9 cellular contexts compared by ENCODE assay signal in the genomic region with DNA sequence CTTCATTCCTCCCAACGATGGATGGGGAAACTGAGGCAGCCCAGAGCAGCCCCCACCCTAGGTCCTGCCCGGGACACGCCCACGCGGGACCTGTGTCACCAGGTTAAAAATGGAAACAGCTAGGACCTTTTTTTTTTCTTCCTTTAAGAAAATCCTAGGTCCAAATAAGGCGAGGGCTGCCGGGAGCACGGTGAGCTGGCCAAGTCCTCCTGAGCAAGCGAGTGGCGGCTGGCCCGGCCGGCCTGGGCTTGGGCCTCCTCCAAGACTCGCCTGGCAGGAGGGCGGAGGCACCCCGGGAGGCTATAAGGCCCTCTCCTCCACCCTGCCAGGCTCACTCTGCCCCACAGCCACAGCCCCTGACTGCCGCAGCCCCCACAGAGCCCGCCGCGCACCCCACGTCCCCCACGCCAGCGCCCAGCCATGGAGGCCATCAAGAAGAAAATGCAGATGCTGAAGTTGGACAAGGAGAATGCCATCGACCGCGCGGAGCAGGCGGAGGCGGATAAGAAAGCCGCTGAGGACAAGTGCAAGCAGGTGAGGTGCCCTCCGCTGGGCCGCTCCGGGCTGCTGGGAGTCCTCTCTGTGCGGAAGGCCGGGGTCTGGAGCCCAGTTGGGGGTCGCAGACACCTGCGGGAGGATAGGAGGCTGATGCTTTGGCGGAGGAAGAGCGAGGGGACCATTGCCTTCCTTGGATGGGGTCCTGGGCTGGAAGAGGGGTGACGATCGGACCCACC. TPM values are rescaled to one million over a fixed set of nuclear protein-coding genes. Genes with fewer than 3 reads are reported as not detected.
A peak's percentile ranks its signal among the peaks of the same experiment; 100 is the strongest.
DNase-seq lines count a peak whose midpoint lies in the region; ATAC-seq and TF ChIP-seq lines count a peak whose summit lies in the region.
"Had no signal": no experiment of that assay in that cellular context is flagged by ENCODE, and none has a peak within 500 bp of the region (broad histone marks: within the 10 kb centered on the region; RNA-seq: fewer than 3 reads in every experiment).

No MANE protein-coding gene starts in this region.

- no peak for TF ChIP-seq CTCF in SK-N-SH (IDR thresholded peaks at IDR 0.05)
- TF ChIP-seq CTCF in lower leg skin (IDR thresholded peaks at IDR 0.05): no peak
- TF ChIP-seq CTCF in vagina (IDR thresholded peaks at IDR 0.05): no peak
- TF ChIP-seq CTCF in MM.1S (IDR thresholded peaks at IDR 0.05; ENCODE audit: low read length): no peak

- POLR2A ChIA-PET in SK-N-SH (lab: Yijun Ruan, JAX): interaction anchor here (0.5 to 0.6 kb wide), 2 partner anchors 29 to 467 kb away, joined by 3 to 4 read pairs; no protein-coding TSS in a partner anchor

- no peaks in the 10 kb centered on the region for H3K27me3 ChIP-seq in SK-N-SH (ENCODE audit: insufficient read depth)
- no peaks in the 10 kb centered on the region for H3K27me3 ChIP-seq in vagina
- H3K27me3 ChIP-seq in MM.1S (replicated peaks; ENCODE audit: insufficient read depth, low read length): no peaks in the 10 kb centered on the region

- H3K4me2 ChIP-seq in SK-N-SH (no peak overlapping the region), MM.1S (ENCODE audit: low read depth, low read length) (no peak overlapping the region)

- no peaks in the 10 kb centered on the region; a peak in 1 of 4 replicates for H3K4me1 ChIP-seq in SK-N-SH (ENCODE audit: control insufficient read depth in 1 of 2, insufficient read depth in 2 of 2, low read depth in 1 of 2, low read length in 1 of 2)
- H3K4me1 ChIP-seq in vagina: peaks cover 62% of the 10 kb centered on the region
- H3K4me1 ChIP-seq in MM.1S (ENCODE audit: low read length): peaks cover 22% of the 10 kb centered on the region

- no peak overlapping the region for H3K4me3 ChIP-seq in SK-N-SH (ENCODE audit: low read depth in 2 of 2, low read length in 1 of 2)
- peak overlapping the region; percentile 28 for H3K4me3 ChIP-seq in lower leg skin (ENCODE audit: low read depth, poor library complexity, severe bottlenecking)
- peak overlapping the region; percentile 47 to 69 for H3K4me3 ChIP-seq in vagina
- H3K4me3 ChIP-seq in MM.1S (ENCODE audit: low read length): no peak overlapping the region

- H3K9me2 ChIP-seq in SK-N-SH (no peaks in the 10 kb centered on the region), MM.1S (replicated peaks; ENCODE audit: insufficient read depth, low read length) (no peaks in the 10 kb centered on the region)

- DNase-seq in SK-N-SH: no peak
- DNase-seq in cerebellar cortex (ENCODE audit: low spot score): peak; percentile 80
- peak in 1 of 2 donors; percentile 94 for DNase-seq in lower leg skin (ENCODE audit: low spot score in 2 of 2)
- DNase-seq in vagina (ENCODE audit: extremely low spot score in 2 of 2): no peak
- no peak for DNase-seq in MM.1S
- DNase-seq: NCI-H1105 treated with DMSO at 0.1 percent for 48 hours had no signal

- no peaks in the 10 kb centered on the region for H3K9me3 ChIP-seq in SK-N-SH
- H3K9me3 ChIP-seq in vagina: no peaks in the 10 kb centered on the region
- H3K9me3 ChIP-seq in MM.1S (replicated peaks; ENCODE audit: insufficient read depth, low read length): no peaks in the 10 kb centered on the region

- H3K79me2 ChIP-seq in SK-N-SH (ENCODE audit: insufficient read depth) (no peaks in the 10 kb centered on the region), MM.1S (ENCODE audit: low read length) (no peaks in the 10 kb centered on the region)

- TF ChIP-seq RAD21 in SK-N-SH (IDR thresholded peaks at IDR 0.05; ENCODE audit: low read length): no peak

- no peaks in the 10 kb centered on the region for H4K20me1 ChIP-seq in SK-N-SH (ENCODE audit: insufficient read depth)
- H4K20me1 ChIP-seq in MM.1S (ENCODE audit: insufficient read depth, low read length): no peaks in the 10 kb centered on the region

- H3F3A ChIP-seq in SK-N-SH (replicated peaks; ENCODE audit: insufficient read depth) (no peaks in the 10 kb centered on the region), MM.1S (ENCODE audit: insufficient read depth, low read length) (peaks cover 10% of the 10 kb centered on the region)

- CTCF ChIA-PET in SK-N-SH (lab: Yijun Ruan, JAX): interaction anchor here (2.1 to 5.1 kb wide), 2 partner anchors 26 to 43 kb away, joined by 11 to 22 read pairs; a partner anchor contains a TSS

- H3K27ac ChIP-seq in SK-N-SH (ENCODE audit: low read depth in 2 of 2, low read length in 1 of 2) (no peak overlapping the region), vagina (peak overlapping the region; percentile 89), MM.1S (ENCODE audit: low read length) (no peak overlapping the region)

- no peak for TF ChIP-seq EP300 in SK-N-SH (IDR thresholded peaks at IDR 0.05; ENCODE audit: borderline replicate concordance in 1 of 2, low read depth in 1 of 2, low read length in 1 of 2)

- ATAC-seq in SK-N-SH treated with all-trans-retinoic acid at 6 μM for 48 hours: peak; percentile 49; the same call in 2 of the 3 replicates
- no peak for ATAC-seq in GM18511 (IDR thresholded peaks at IDR 0.05; ENCODE audit: unreplicated experiment)
- no peak for ATAC-seq in HG02938 (IDR thresholded peaks at IDR 0.05; ENCODE audit: unreplicated experiment)

- 83% methylated on average over 39 of the region's 40 CpGs for WGBS in SK-N-SH (ENCODE audit: low lambda C conversion rate)
- 35 to 56% methylated on average over 36 to 39 of the region's 40 CpGs for WGBS in lower leg skin, 2 donors

- TF ChIP-seq POLR2A in lower leg skin (IDR thresholded peaks at IDR 0.05) (no peak), vagina (IDR thresholded peaks at IDR 0.05) (peak in 1 of 2 donors; percentile 53)

- H3K9ac ChIP-seq in SK-N-SH: no peak overlapping the region
- no peak overlapping the region for H3K9ac ChIP-seq in MM.1S (ENCODE audit: low read length)

- H3K36me3 ChIP-seq in SK-N-SH (replicated peaks in 1 of 2; ENCODE audit: control insufficient read depth in 1 of 2, insufficient read depth in 2 of 2, low read length in 1 of 2): no peaks in the 10 kb centered on the region
- no peaks in the 10 kb centered on the region for H3K36me3 ChIP-seq in vagina
- H3K36me3 ChIP-seq in MM.1S (replicated peaks; ENCODE audit: insufficient read depth, low read length): no peaks in the 10 kb centered on the region

- H2AFZ ChIP-seq in SK-N-SH (ENCODE audit: low read depth) (no peak overlapping the region), MM.1S (ENCODE audit: low read length) (no peak overlapping the region)

- intact Hi-C loops in lower leg skin (cut with DNase I; ENCODE audit: low total_unique reads): no loop called here
- intact Hi-C loops in vagina (cut with DNase I): no loop called here

TF ChIP-seq in SK-N-SH treated with all-trans-retinoic acid at 6 μM for 48 hours, 23 proteins besides CTCF, POLR2A, EP300 and RAD21 (continues in another document):
- TF ChIP-seq CSDC2 (CRISPR knock-in tag; IDR thresholded peaks at IDR 0.05) (no peak), ZFP30 (CRISPR knock-in tag; IDR thresholded peaks at IDR 0.05) (no peak), TCF4 (CRISPR knock-in tag; IDR thresholded peaks at IDR 0.05; ENCODE audit: borderline replicate concordance) (no peak), BACH2 (CRISPR knock-in tag; IDR thresholded peaks at IDR 0.05; ENCODE audit: borderline replicate concordance) (no peak), TOX (CRISPR knock-in tag; IDR thresholded peaks at IDR 0.05; ENCODE audit: borderline replicate concordance) (no peak), SNAI2 (CRISPR knock-in tag; IDR thresholded peaks at IDR 0.05) (no peak)
- TF ChIP-seq, protein P1, sequence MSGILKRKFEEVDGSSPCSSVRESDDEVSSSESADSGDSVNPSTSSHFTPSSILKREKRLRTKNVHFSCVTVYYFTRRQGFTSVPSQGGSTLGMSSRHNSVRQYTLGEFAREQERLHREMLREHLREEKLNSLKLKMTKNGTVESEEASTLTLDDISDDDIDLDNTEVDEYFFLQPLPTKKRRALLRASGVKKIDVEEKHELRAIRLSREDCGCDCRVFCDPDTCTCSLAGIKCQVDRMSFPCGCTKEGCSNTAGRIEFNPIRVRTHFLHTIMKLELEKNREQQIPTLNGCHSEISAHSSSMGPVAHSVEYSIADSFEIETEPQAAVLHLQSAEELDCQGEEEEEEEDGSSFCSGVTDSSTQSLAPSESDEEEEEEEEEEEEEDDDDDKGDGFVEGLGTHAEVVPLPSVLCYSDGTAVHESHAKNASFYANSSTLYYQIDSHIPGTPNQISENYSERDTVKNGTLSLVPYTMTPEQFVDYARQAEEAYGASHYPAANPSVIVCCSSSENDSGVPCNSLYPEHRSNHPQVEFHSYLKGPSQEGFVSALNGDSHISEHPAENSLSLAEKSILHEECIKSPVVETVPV (CRISPR knock-in tag; IDR thresholded peaks at IDR 0.05): no peak

TF ChIP-seq in SK-N-SH, 30 proteins besides CTCF, POLR2A, EP300 and RAD21 (continues in another document):
- TF ChIP-seq NRF1 (IDR thresholded peaks at IDR 0.05; ENCODE audit: low read depth, low read length) (no peak), ELF1 (IDR thresholded peaks at IDR 0.05) (no peak), MEF2A (IDR thresholded peaks at IDR 0.05; ENCODE audit: borderline replicate concordance, low read depth) (no peak), SIN3A (IDR thresholded peaks at IDR 0.05; ENCODE audit: borderline replicate concordance, low read depth, low read length) (no peak), NFIC (IDR thresholded peaks at IDR 0.05; ENCODE audit: borderline replicate concordance) (no peak)
- TF ChIP-seq, protein P2, sequence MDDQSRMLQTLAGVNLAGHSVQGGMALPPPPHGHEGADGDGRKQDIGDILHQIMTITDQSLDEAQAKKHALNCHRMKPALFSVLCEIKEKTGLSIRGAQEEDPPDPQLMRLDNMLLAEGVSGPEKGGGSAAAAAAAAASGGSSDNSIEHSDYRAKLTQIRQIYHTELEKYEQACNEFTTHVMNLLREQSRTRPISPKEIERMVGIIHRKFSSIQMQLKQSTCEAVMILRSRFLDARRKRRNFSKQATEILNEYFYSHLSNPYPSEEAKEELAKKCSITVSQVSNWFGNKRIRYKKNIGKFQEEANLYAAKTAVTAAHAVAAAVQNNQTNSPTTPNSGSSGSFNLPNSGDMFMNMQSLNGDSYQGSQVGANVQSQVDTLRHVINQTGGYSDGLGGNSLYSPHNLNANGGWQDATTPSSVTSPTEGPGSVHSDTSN (IDR thresholded peaks at IDR 0.05): no peak
- TF ChIP-seq, protein P3, sequence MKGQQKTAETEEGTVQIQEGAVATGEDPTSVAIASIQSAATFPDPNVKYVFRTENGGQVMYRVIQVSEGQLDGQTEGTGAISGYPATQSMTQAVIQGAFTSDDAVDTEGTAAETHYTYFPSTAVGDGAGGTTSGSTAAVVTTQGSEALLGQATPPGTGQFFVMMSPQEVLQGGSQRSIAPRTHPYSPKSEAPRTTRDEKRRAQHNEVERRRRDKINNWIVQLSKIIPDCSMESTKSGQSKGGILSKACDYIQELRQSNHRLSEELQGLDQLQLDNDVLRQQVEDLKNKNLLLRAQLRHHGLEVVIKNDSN (IDR thresholded peaks at IDR 0.05; ENCODE audit: borderline replicate concordance, low read depth): no peak

RNA-seq across cellular contexts. Expression of a gene that starts 8.9 kb away (rescaled TPM):
- polyA plus RNA-seq in SK-N-SH (2012; rRNA removed): 415 and 440 TPM in 2 replicates
- polyA plus RNA-seq in SK-N-SH (2012; cell fraction: cytosol; rRNA removed): 478 and 600 TPM in 2 replicates
- 280 and 324 TPM in 2 replicates for polyA plus RNA-seq in SK-N-SH (2012; cell fraction: nucleus; rRNA removed)
- total RNA-seq in lower leg skin: 100 to 1,000 TPM; 217 to 303 (median 267) TPM
- 409 TPM for total RNA-seq in vagina

RNA-seq across cellular contexts. Expression of a gene that starts 44.3 kb away (rescaled TPM):
- polyA plus RNA-seq in SK-N-SH (2012; rRNA removed): 55.2 and 58.0 TPM in 2 replicates
- polyA plus RNA-seq in SK-N-SH (2012; cell fraction: cytosol; rRNA removed): 54.9 and 59.5 TPM in 2 replicates
- 28.4 and 29.0 TPM in 2 replicates for polyA plus RNA-seq in SK-N-SH (2012; cell fraction: nucleus; rRNA removed)
- 10 to 100 TPM; 43.3 to 58.2 (median 50.8) TPM for total RNA-seq in lower leg skin
- 30.4 TPM for total RNA-seq in vagina

Comparison
In these comparisons a context has a peak if more than half of its experiments do, and no peak if none do; other contexts are left out.
1. H3K4me3 ChIP-seq: peak in lower leg skin (single experiment) and vagina (2 of 2); none in SK-N-SH (0 of 2) and MM.1S (single experiment).